ENCODE assay signal across 8 cellular contexts in genomic region chr22:36425977-36426523, GRCh38. TPM values are rescaled to one million over a fixed set of nuclear protein-coding genes. Genes with fewer than 3 reads are reported as not detected.
DNase-seq lines count a peak whose midpoint lies in the region; ATAC-seq, FAIRE-seq and TF ChIP-seq lines count a peak whose summit lies in the region.

No MANE protein-coding gene starts in this region.

- ATAC-seq in HG03342 (IDR thresholded peaks at IDR 0.05; ENCODE audit: unreplicated experiment): no peak

- H3K4me1 Mint-ChIP-seq in nephron: peaks cover 23% of the 10 kb centered on the region

- no peaks in the 10 kb centered on the region for H3K9me3 Mint-ChIP-seq in nephron

- no peaks in the 10 kb centered on the region for H3K36me3 Mint-ChIP-seq in nephron (ENCODE audit: low read depth)

- H3K4me3 ChIP-seq in MG63: no peak overlapping the region

- peak overlapping the region in 2 of 3 experiments; percentile 47 to 58 for H3K4me3 Mint-ChIP-seq in nephron

- TF ChIP-seq CTCF in nephron (IDR thresholded peaks at IDR 0.05; ENCODE audit: unreplicated experiment in 3 of 3): peak in 2 of 3 experiments; percentile 6 to 20

- DNase-seq in EL (peak; percentile 68), MG63 (peak; percentile 35), dermis blood vessel endothelial cell (peak; percentile 43), HTR-8/SVneo (ENCODE audit: insufficient read length, low spot score) (no peak), H4 (ENCODE audit: low spot score) (no peak), midbrain (lab: John Stamatoyannopoulos, UW) (no peak)

- no peak for FAIRE-seq in HTR-8/SVneo (lab: Jason Lieb, UNC)

- peaks cover 3% of the 10 kb centered on the region for H3K27me3 Mint-ChIP-seq in nephron (ENCODE audit: low read depth)

- H3K36me3 ChIP-seq in MG63: no peaks in the 10 kb centered on the region

- peak overlapping the region; percentile 95 to 98 (median 96) for H3K27ac Mint-ChIP-seq in nephron

- H3K27me3 ChIP-seq in MG63: no peaks in the 10 kb centered on the region

- no peaks in the 10 kb centered on the region for H3K9me3 ChIP-seq in MG63

RNA-seq across cellular contexts. Expression of gene MYH9, which starts 38.3 kb away (rescaled TPM):
- 323 and 380 TPM in 2 replicates for total RNA-seq in MG63 (2014; rRNA removed; shearing (Covaris generic); ENCODE audit: low replicate concordance)
- total RNA-seq in dermis blood vessel endothelial cell: 803 and 1,099 TPM in 2 replicates
- total RNA-seq in H4 (2014; rRNA removed; shearing (Covaris generic)): 57.5 and 82.9 TPM in 2 replicates

RNA-seq across cellular contexts. Expression of gene TXN2, which starts 55.4 kb away (rescaled TPM):
- total RNA-seq in MG63 (2014; rRNA removed; shearing (Covaris generic); ENCODE audit: low replicate concordance): 64.6 and 123 TPM in 2 replicates
- 22.0 and 30.3 TPM in 2 replicates for total RNA-seq in dermis blood vessel endothelial cell
- total RNA-seq in H4 (2014; rRNA removed; shearing (Covaris generic)): 13.6 and 15.6 TPM in 2 replicates

Comparison
In these comparisons a context has a peak if more than half of its experiments do, and no peak if none do; other contexts are left out.
1. DNase-seq: peak in EL (single experiment), MG63 (single experiment) and dermis blood vessel endothelial cell (single experiment); none in HTR-8/SVneo (single experiment), H4 (single experiment) and midbrain (single experiment).